In the genomic region with DNA sequence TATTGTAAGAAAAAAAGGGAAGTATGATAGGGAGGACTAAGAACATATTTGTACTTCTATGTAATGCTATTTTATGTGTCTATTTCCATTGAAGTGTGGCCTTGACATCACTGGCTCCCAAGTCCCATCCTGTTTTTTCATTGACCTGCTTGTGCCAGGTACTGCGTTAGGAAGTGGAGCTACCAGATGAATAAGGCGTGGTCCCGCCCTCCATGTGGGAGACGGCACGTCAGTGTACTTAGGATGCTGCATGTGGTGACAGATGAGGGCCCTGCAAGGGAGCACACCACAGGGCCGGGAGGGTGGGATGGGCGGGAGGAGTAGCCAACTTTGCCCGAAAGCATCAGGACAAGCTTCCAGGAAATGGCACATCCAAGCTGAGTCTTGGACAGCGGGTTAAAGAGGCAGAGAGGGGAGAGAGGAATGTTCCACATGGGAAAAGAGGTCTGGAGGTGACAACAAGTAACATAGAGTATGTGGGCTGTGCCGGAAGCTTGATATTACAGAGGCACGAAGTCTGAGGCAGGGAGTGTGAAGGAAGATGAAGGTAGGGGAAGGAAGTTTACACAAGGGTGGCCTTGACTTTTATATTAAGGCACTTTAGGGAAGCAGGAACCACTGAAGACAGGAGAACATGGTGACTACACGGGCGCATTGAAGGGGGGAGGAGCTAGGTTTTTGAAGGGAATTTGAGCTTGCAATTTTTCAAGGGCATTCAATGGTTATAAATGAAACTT, we compare ENCODE assay signal across 1 cellular context.
TF ChIP-seq lines count a peak whose summit lies in the region.

No MANE protein-coding gene starts in this region.

TF ChIP-seq in H1, 55 proteins besides CTCF, POLR2A, EP300 and RAD21:
- TF ChIP-seq SAP30 (IDR thresholded peaks at IDR 0.05; ENCODE audit: insufficient read depth, insufficient replicate concordance, low read length) (no peak), KDM5A (IDR thresholded peaks at IDR 0.05; ENCODE audit: low read length) (no peak), CEBPB (IDR thresholded peaks at IDR 0.05; ENCODE audit: low read depth, low read length) (no peak), RNF2 (IDR thresholded peaks at IDR 0.05; ENCODE audit: borderline replicate concordance, low read depth, low read length, missing control alignments, poor library complexity, severe bottlenecking) (no peak), RBBP5 (IDR thresholded peaks at IDR 0.05; ENCODE audit: borderline replicate concordance, low read depth, low read length) (no peak), CTBP2 (IDR thresholded peaks at IDR 0.05; ENCODE audit: borderline replicate concordance, insufficient read depth, insufficient read length, low read length) (no peak), YY1 (IDR thresholded peaks at IDR 0.05; ENCODE audit: low read depth, low read length) (no peak), ZNF274 (IDR thresholded peaks at IDR 0.05; ENCODE audit: borderline replicate concordance, extremely low read depth, low read length) (no peak), NANOG (IDR thresholded peaks at IDR 0.05; ENCODE audit: insufficient read depth, low read depth, low read length, poor library complexity, severe bottlenecking) (no peak), EGR1 (IDR thresholded peaks at IDR 0.05; ENCODE audit: borderline replicate concordance, low read depth, low read length) (no peak)
- TF ChIP-seq, protein P1, sequence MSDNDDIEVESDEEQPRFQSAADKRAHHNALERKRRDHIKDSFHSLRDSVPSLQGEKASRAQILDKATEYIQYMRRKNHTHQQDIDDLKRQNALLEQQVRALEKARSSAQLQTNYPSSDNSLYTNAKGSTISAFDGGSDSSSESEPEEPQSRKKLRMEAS (IDR thresholded peaks at IDR 0.05) = no peak
- TF ChIP-seq, protein P2, sequence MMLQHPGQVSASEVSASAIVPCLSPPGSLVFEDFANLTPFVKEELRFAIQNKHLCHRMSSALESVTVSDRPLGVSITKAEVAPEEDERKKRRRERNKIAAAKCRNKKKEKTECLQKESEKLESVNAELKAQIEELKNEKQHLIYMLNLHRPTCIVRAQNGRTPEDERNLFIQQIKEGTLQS (IDR thresholded peaks at IDR 0.05; ENCODE audit: insufficient read depth, low read depth, low read length) = no peak
